ENCODE assay signal across 11 cellular contexts in the genomic region with DNA sequence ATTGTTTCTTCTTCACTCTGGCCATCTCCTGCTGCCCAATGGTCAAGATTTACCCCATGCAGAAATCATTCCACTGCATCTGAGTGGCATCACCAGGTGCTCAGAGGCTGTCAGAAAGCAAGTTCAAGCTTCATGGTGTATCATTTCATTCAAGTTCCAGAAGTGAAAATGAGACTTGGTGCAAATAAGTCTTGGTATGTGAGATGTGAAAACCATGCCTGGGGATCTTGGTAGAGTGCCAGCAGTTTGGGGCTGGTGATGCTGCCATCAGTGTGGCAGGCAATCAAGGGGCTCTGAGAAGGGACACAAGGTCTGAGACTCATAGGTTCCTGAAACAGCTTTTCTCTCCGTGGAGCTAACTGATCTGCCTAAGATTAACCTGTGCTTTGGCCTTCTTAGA. TPM values are rescaled to one million over a fixed set of nuclear protein-coding genes. Genes with fewer than 3 reads are reported as not detected.
DNase-seq lines count a peak whose midpoint lies in the region; ATAC-seq and TF ChIP-seq lines count a peak whose summit lies in the region.
"Had no signal": no experiment of that assay in that cellular context is flagged by ENCODE, and none has a peak within 500 bp of the region (broad histone marks: within the 10 kb centered on the region; RNA-seq: fewer than 3 reads in every experiment).

No MANE protein-coding gene starts in this region.

- peak; percentile 41; the same call in 1 of the 3 replicates for ATAC-seq in DND-41 (ENCODE audit: insufficient read depth, low read depth)
- ATAC-seq in HG03060 (IDR thresholded peaks at IDR 0.05; ENCODE audit: low read depth, unreplicated experiment): peak; percentile 46
- no peak for ATAC-seq in GM21528 (IDR thresholded peaks at IDR 0.05; ENCODE audit: low FRiP score, unreplicated experiment)

- H3K27ac Mint-ChIP-seq in nephron (peak overlapping the region; percentile 22 to 61 (median 32)), progenitor cell of endocrine pancreas (no peak overlapping the region), nephron progenitor cell (no peak overlapping the region)
- H3K27ac Mint-ChIP-seq: B cell had no signal

- H3K4me1 ChIP-seq in DND-41 (ENCODE audit: insufficient read depth, low read length): peaks cover 38% of the 10 kb centered on the region

- no peaks in the 10 kb centered on the region for H3K79me2 ChIP-seq in DND-41 (ENCODE audit: insufficient read depth, low read length)

- H3K4me1 Mint-ChIP-seq in nephron (peaks cover 28% of the 10 kb centered on the region), progenitor cell of endocrine pancreas (ENCODE audit: low read depth) (peaks cover 5% of the 10 kb centered on the region), nephron progenitor cell (peaks cover 10% of the 10 kb centered on the region)
- H3K4me1 Mint-ChIP-seq: B cell had no signal

- no peaks in the 10 kb centered on the region for H3K27me3 ChIP-seq in DND-41 (ENCODE audit: insufficient read depth, low read length, poor library complexity)
- H3K27me3 ChIP-seq: cardiac muscle cell had no signal

- TF ChIP-seq CTCF in DND-41 (IDR thresholded peaks at IDR 0.05; ENCODE audit: borderline replicate concordance, extremely low read depth, low read length, poor library complexity, severe bottlenecking) (no peak), nephron (IDR thresholded peaks at IDR 0.05; ENCODE audit: unreplicated experiment in 3 of 3) (no peak), progenitor cell of endocrine pancreas (IDR thresholded peaks at IDR 0.05; ENCODE audit: unreplicated experiment) (no peak), nephron progenitor cell (IDR thresholded peaks at IDR 0.05) (no peak)

- H3K9me3 Mint-ChIP-seq in nephron (peaks cover 3% of the 10 kb centered on the region), progenitor cell of endocrine pancreas (ENCODE audit: low read depth) (no peaks in the 10 kb centered on the region), nephron progenitor cell (no peaks in the 10 kb centered on the region)

- H2AFZ ChIP-seq in DND-41 (ENCODE audit: low read depth, low read length): peak overlapping the region; percentile 48

- H3K27me3 Mint-ChIP-seq in nephron (ENCODE audit: low read depth): peaks cover 3% of the 10 kb centered on the region
- H3K27me3 Mint-ChIP-seq in progenitor cell of endocrine pancreas: peaks cover 8% of the 10 kb centered on the region
- peaks cover 7% of the 10 kb centered on the region for H3K27me3 Mint-ChIP-seq in nephron progenitor cell (ENCODE audit: low read depth, poor library complexity)
- H3K27me3 Mint-ChIP-seq: B cell had no signal

- H3K4me3 Mint-ChIP-seq in nephron: no peak overlapping the region
- no peak overlapping the region for H3K4me3 Mint-ChIP-seq in progenitor cell of endocrine pancreas (ENCODE audit: low read depth)
- no peak overlapping the region for H3K4me3 Mint-ChIP-seq in nephron progenitor cell
- H3K4me3 Mint-ChIP-seq: B cell had no signal

- peak overlapping the region; percentile 44; the same call in 1 of the 2 replicates for H3K27ac ChIP-seq in DND-41 (ENCODE audit: low read length)
- H3K27ac ChIP-seq: cardiac muscle cell had no signal

- no peak overlapping the region for H3K4me3 ChIP-seq in DND-41 (ENCODE audit: low read depth in 1 of 2, low read length in 2 of 2)
- H3K4me3 ChIP-seq: cardiac muscle cell had no signal

- H3K36me3 ChIP-seq in DND-41 (ENCODE audit: insufficient read depth, low read length): no peaks in the 10 kb centered on the region
- H3K36me3 ChIP-seq: cardiac muscle cell had no signal

- H3K36me3 Mint-ChIP-seq in nephron (ENCODE audit: low read depth) (no peaks in the 10 kb centered on the region), progenitor cell of endocrine pancreas (ENCODE audit: insufficient read depth) (no peaks in the 10 kb centered on the region), nephron progenitor cell (ENCODE audit: low read depth) (no peaks in the 10 kb centered on the region)

- no peaks in the 10 kb centered on the region for H3K9me3 ChIP-seq in DND-41 (ENCODE audit: insufficient read depth, low read length, severe bottlenecking)

- peak; percentile 45 for DNase-seq in DND-41
- DNase-seq in activated CD8-positive, alpha-beta memory T cell treated with anti-CD3 and anti-CD28 coated beads, Interleukin-2, amount 50 U/mL, for 24 hours (ENCODE audit: extremely low read depth): peak; percentile 65
- DNase-seq in progenitor cell of endocrine pancreas (ENCODE audit: low spot score, unreplicated experiment): no peak
- no peak for DNase-seq in NCI-H1417 treated with DMSO at 0.1 percent for 48 hours (lab: John Stamatoyannopoulos, UW)
- DNase-seq in nephron progenitor cell: no peak

- H3K4me2 ChIP-seq in DND-41 (ENCODE audit: insufficient read depth, low read length): no peak overlapping the region

- H3K9ac ChIP-seq in DND-41 (ENCODE audit: low read depth, low read length): no peak overlapping the region

- no peaks in the 10 kb centered on the region for H4K20me1 ChIP-seq in DND-41 (ENCODE audit: insufficient read depth, low read length)

RNA-seq across cellular contexts. Expression of a gene that starts 52.0 kb away (rescaled TPM):
- not detected in 2 replicates for total RNA-seq in progenitor cell of endocrine pancreas
- total RNA-seq: cardiac muscle cell, pulmonary artery endothelial cell had no signal

Comparison
In these comparisons a context has a peak if more than half of its experiments do, and no peak if none do; other contexts are left out.
1. DNase-seq: peak in DND-41 (single experiment) and activated CD8-positive, alpha-beta memory T cell treated with anti-CD3 and anti-CD28 coated beads, Interleukin-2, amount 50 U/mL, for 24 hours (single experiment); none in progenitor cell of endocrine pancreas (single experiment), NCI-H1417 treated with DMSO at 0.1 percent for 48 hours (single experiment) and nephron progenitor cell (single experiment).
2. H3K27ac Mint-ChIP-seq: peak in nephron (3 of 3); none in progenitor cell of endocrine pancreas (single experiment) and nephron progenitor cell (single experiment).